ENCODE assay signal across 12 cellular contexts in the genomic region with DNA sequence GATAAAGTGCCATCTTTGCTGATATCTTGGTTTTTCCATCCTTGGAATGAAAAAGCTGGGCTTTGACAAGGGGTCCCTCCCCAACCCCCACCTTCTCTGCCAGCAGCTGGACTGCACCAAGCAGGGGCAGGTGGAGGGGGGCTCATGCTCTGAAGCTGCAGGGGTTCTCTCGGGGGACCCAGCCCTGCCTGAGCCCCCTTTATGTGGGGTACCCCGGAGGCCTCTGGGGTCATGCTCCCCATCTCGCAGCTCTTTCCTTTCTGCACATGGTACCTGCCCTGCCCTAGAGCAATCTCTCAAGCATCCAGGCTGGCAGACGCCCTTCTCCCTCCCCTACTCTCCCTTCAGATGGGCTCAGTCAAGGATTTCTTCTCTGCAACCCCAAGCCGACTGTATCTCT.
A peak's percentile ranks its signal among the peaks of the same experiment; 100 is the strongest.
DNase-seq lines count a peak whose midpoint lies in the region; ATAC-seq, FAIRE-seq and TF ChIP-seq lines count a peak whose summit lies in the region.
"Had no signal": no experiment of that assay in that cellular context is flagged by ENCODE, and none has a peak within 500 bp of the region (broad histone marks: within the 10 kb centered on the region; RNA-seq: fewer than 3 reads in every experiment).

No MANE protein-coding gene starts in this region.

- DNase-seq in kidney (peak; percentile 37), ureter (ENCODE audit: low spot score) (peak; percentile 38), GM12892 (ENCODE audit: insufficient read length) (no peak)
- DNase-seq: CD4-positive, CD25-positive, alpha-beta regulatory T cell; DMS 273 treated with DMSO at 0.1 percent for 48 hours; H7 had no signal

- H3K9me3 ChIP-seq in BLaER1 = no peaks in the 10 kb centered on the region
- H3K9me3 ChIP-seq in HEK293 (ENCODE audit: control insufficient read depth, insufficient read depth, low read depth, low read length) = no peaks in the 10 kb centered on the region
- H3K9me3 ChIP-seq in kidney (ENCODE audit: control insufficient read depth in 1 of 2, low read length in 2 of 2) = no peaks in the 10 kb centered on the region
- H3K9me3 ChIP-seq: A549 had no signal

- no peak for TF ChIP-seq CTCF in HEK293 (tag by site-specific recombination; IDR thresholded peaks at IDR 0.05)
- TF ChIP-seq CTCF in kidney (IDR thresholded peaks at IDR 0.05; ENCODE audit: borderline replicate concordance, extremely low read depth, insufficient read depth) = no peak

- H3K27ac ChIP-seq in BLaER1 (no peak overlapping the region), HEK293 (ENCODE audit: extremely low read depth, low read depth, low read length) (no peak overlapping the region), kidney (ENCODE audit: low read depth in 2 of 2, low read length in 2 of 2) (no peak overlapping the region)

- intact Hi-C loops in kidney (cut with DNase I) = no loop called here

- FAIRE-seq in kidney (lab: Jason Lieb, UNC) (no peak), GM12892 (lab: Jason Lieb, UNC) (no peak)
- FAIRE-seq: A549, GM18507 had no signal

- H3K9ac ChIP-seq in BLaER1 = no peak overlapping the region
- H3K9ac ChIP-seq in kidney (ENCODE audit: low read length in 2 of 2) = no peak overlapping the region

- H3K4me1 ChIP-seq in BLaER1 (peaks cover 52% of the 10 kb centered on the region), HEK293 (ENCODE audit: control insufficient read depth, insufficient read depth, low read length) (no peaks in the 10 kb centered on the region), kidney (ENCODE audit: control insufficient read depth in 1 of 2, insufficient read depth in 1 of 2, low read depth in 1 of 2, low read length in 2 of 2) (peaks cover 0 to 6% of the 10 kb centered on the region in 2 donors)

- POLR2A ChIA-PET in HEK293 (lab: Yijun Ruan, JAX) = no interaction called here

- no peaks in the 10 kb centered on the region for H3K27me3 ChIP-seq in BLaER1

- H3K36me3 ChIP-seq in BLaER1 (no peaks in the 10 kb centered on the region), HEK293 (ENCODE audit: control insufficient read depth in 2 of 2, insufficient read depth in 1 of 2, low read length in 2 of 2) (no peaks in the 10 kb centered on the region), kidney (ENCODE audit: control insufficient read depth in 1 of 2, insufficient read depth in 2 of 2, low read length in 2 of 2) (no peaks in the 10 kb centered on the region)

- CTCF ChIA-PET in HEK293 (lab: Yijun Ruan, JAX) = interaction anchor here (0.6 kb wide), 1 partner anchor 101 kb away, joined by 5 read pairs; no protein-coding TSS in a partner anchor

- H4K20me1 ChIP-seq in BLaER1 = no peaks in the 10 kb centered on the region

- no peak for TF ChIP-seq POLR2A in GM12892 (IDR thresholded peaks at IDR 0.05; ENCODE audit: low read depth, low read length)

- no peak overlapping the region for H3K4me3 ChIP-seq in BLaER1
- no peak overlapping the region for H3K4me3 ChIP-seq in HEK293 (ENCODE audit: low read depth, low read length)
- H3K4me3 ChIP-seq in kidney (ENCODE audit: low read length in 2 of 2) = no peak overlapping the region
- H3K4me3 ChIP-seq: A549, GM23338 had no signal

- H3K4me2 ChIP-seq in BLaER1 = 0 out of 2 replicates have a peak overlapping the region, but pooled peaks have one; percentile 5
- H3K4me2 ChIP-seq: A549, GM23338 had no signal

- ATAC-seq in HG03045 (IDR thresholded peaks at IDR 0.05; ENCODE audit: unreplicated experiment) = no peak
- ATAC-seq: A549, GM23338 had no signal

TF ChIP-seq in HEK293, 187 proteins besides CTCF, POLR2A, EP300 and RAD21:
- TF ChIP-seq KLF1 (tag by site-specific recombination; IDR thresholded peaks at IDR 0.05) = no peak
- TF ChIP-seq, protein P1, sequence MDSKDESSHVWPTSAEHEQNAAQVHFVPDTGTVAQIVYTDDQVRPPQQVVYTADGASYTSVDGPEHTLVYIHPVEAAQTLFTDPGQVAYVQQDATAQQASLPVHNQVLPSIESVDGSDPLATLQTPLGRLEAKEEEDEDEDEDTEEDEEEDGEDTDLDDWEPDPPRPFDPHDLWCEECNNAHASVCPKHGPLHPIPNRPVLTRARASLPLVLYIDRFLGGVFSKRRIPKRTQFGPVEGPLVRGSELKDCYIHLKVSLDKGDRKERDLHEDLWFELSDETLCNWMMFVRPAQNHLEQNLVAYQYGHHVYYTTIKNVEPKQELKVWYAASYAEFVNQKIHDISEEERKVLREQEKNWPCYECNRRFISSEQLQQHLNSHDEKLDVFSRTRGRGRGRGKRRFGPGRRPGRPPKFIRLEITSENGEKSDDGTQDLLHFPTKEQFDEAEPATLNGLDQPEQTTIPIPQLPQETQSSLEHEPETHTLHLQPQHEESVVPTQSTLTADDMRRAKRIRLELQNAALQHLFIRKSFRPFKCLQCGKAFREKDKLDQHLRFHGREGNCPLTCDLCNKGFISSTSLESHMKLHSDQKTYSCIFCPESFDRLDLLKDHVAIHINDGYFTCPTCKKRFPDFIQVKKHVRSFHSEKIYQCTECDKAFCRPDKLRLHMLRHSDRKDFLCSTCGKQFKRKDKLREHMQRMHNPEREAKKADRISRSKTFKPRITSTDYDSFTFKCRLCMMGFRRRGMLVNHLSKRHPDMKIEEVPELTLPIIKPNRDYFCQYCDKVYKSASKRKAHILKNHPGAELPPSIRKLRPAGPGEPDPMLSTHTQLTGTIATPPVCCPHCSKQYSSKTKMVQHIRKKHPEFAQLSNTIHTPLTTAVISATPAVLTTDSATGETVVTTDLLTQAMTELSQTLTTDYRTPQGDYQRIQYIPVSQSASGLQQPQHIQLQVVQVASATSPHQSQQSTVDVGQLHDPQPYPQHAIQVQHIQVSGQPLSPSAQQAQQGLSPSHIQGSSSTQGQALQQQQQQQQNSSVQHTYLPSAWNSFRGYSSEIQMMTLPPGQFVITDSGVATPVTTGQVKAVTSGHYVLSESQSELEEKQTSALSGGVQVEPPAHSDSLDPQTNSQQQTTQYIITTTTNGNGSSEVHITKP (tag by site-specific recombination; IDR thresholded peaks at IDR 0.05) = peak; percentile 43; the same call in 1 of the 2 replicates
